22 cellular contexts compared by ENCODE assay signal in genomic region chr15:47862402-47862801, GRCh38.
A peak's percentile ranks its signal among the peaks of the same experiment; 100 is the strongest.
DNase-seq lines count a peak whose midpoint lies in the region; ATAC-seq and TF ChIP-seq lines count a peak whose summit lies in the region.
"Had no signal": no experiment of that assay in that cellular context is flagged by ENCODE, and none has a peak within 500 bp of the region (broad histone marks: within the 10 kb centered on the region; RNA-seq: fewer than 3 reads in every experiment).

No MANE protein-coding gene starts in this region.

- TF ChIP-seq CTCF in GM06990 (IDR thresholded peaks at IDR 0.05; ENCODE audit: insufficient read depth, low read length, poor library complexity, severe bottlenecking) (no peak), uterus (IDR thresholded peaks at IDR 0.05) (no peak), esophagus muscularis mucosa (IDR thresholded peaks at IDR 0.05) (no peak)

- no peak overlapping the region for H3K4me3 ChIP-seq in GM06990 (replicated peaks; ENCODE audit: low read depth, low read length)
- H3K4me3 ChIP-seq in uterus: no peak overlapping the region
- no peak overlapping the region for H3K4me3 ChIP-seq in esophagus muscularis mucosa
- H3K4me3 ChIP-seq: ascending aorta, heart left ventricle, PC-9 had no signal

- H3K27me3 ChIP-seq in GM06990 (replicated peaks; ENCODE audit: control insufficient read depth, insufficient read depth, low read length) (no peaks in the 10 kb centered on the region), uterus (no peaks in the 10 kb centered on the region), esophagus muscularis mucosa (no peaks in the 10 kb centered on the region)
- H3K27me3 ChIP-seq: ascending aorta, heart left ventricle had no signal

- peak; percentile 73 for ATAC-seq in GM19023 (IDR thresholded peaks at IDR 0.05; ENCODE audit: unreplicated experiment)
- peak; percentile 75 for ATAC-seq in GM21619 (IDR thresholded peaks at IDR 0.05; ENCODE audit: unreplicated experiment)
- ATAC-seq in HG03103 (IDR thresholded peaks at IDR 0.05; ENCODE audit: low read depth, unreplicated experiment): peak; percentile 77
- ATAC-seq: activated CD8-positive, alpha-beta T cell treated with anti-CD3 and anti-CD28 coated beads, Interleukin-2, amount 10 ng/mL, durations not matched to agents 7 days and 5 days; heart left ventricle; stimulated activated effector memory CD8-positive, alpha-beta T cell treated with anti-CD3 and anti-CD28 coated beads, Interleukin-12 subunit alpha, Interleukin-12 subunit beta, amount 100 ng/mL, for 72 hours had no signal

- H3K27ac ChIP-seq in uterus (no peak overlapping the region), esophagus muscularis mucosa (replicated peaks in 1 of 4) (no peak overlapping the region)
- H3K27ac ChIP-seq: 22Rv1, ascending aorta, heart left ventricle, KMS-11, PC-9, VCaP had no signal

- no peak for TF ChIP-seq POLR2A in uterus (IDR thresholded peaks at IDR 0.05)
- no peak for TF ChIP-seq POLR2A in esophagus muscularis mucosa (IDR thresholded peaks at IDR 0.05; ENCODE audit: low read depth)

- 88% methylated on average over 3 of the region's 3 CpGs for WGBS in esophagus muscularis mucosa

- no peak for TF ChIP-seq EP300 in esophagus muscularis mucosa (IDR thresholded peaks at IDR 0.05)

- H3K9me3 ChIP-seq in uterus (no peaks in the 10 kb centered on the region), esophagus muscularis mucosa (peaks cover 0 to 6% (median 0%) of the 10 kb centered on the region in 4 donors)

- intact Hi-C loops in uterus (cut with DNase I; ENCODE audit: low total_unique reads) (no loop called here), esophagus muscularis mucosa (cut with DNase I) (no loop called here)

- H3K4me1 ChIP-seq in uterus: no peaks in the 10 kb centered on the region
- H3K4me1 ChIP-seq in esophagus muscularis mucosa: no peaks in the 10 kb centered on the region
- H3K4me1 ChIP-seq: ascending aorta, heart left ventricle had no signal

- H3K36me3 ChIP-seq in GM06990 (ENCODE audit: control insufficient read depth, insufficient read depth, low read length): no peaks in the 10 kb centered on the region
- H3K36me3 ChIP-seq in uterus: no peaks in the 10 kb centered on the region
- no peaks in the 10 kb centered on the region for H3K36me3 ChIP-seq in esophagus muscularis mucosa
- H3K36me3 ChIP-seq: ascending aorta, heart left ventricle had no signal

- peak; percentile 26 for DNase-seq in GM06990 (ENCODE audit: extremely low read depth, insufficient read length)
- no peak for DNase-seq in uterus
- no peak for DNase-seq in SW480 (ENCODE audit: low spot score)
- no peak for DNase-seq in NCI-H1092 treated with DMSO at 0.1 percent for 48 hours (lab: John Stamatoyannopoulos, UW)
- no peak for DNase-seq in esophagus muscularis mucosa (ENCODE audit: extremely low spot score)
- DNase-seq: activated CD8-positive, alpha-beta T cell treated with anti-CD3 and anti-CD28 coated beads, Interleukin-2, amount 10 ng/mL, durations not matched to agents 7 days and 5 days; CD4-positive, CD25-positive, alpha-beta regulatory T cell; cortex of kidney; erythroblast; HCEC 1CT; heart left ventricle; kidney; NCI-H1436; PC-9 had no signal
